Comparison of ENCODE assay signal across 18 cellular contexts in genomic region chr5:143170104-143170503, GRCh38.
A peak's percentile ranks its signal among the peaks of the same experiment; 100 is the strongest.
DNase-seq lines count a peak whose midpoint lies in the region; ATAC-seq and TF ChIP-seq lines count a peak whose summit lies in the region.
"Had no signal": no experiment of that assay in that cellular context is flagged by ENCODE, and none has a peak within 500 bp of the region (broad histone marks: within the 10 kb centered on the region; RNA-seq: fewer than 3 reads in every experiment).

No MANE protein-coding gene starts in this region.

- peak overlapping the region; percentile 80 for H3K27ac ChIP-seq in KMS-11
- H3K27ac ChIP-seq in OCI-LY1 (ENCODE audit: low read depth, low read length, poor library complexity, severe bottlenecking) = peak overlapping the region; percentile 7
- no peak overlapping the region for H3K27ac ChIP-seq in neuronal stem cell (replicated peaks; ENCODE audit: low read length)
- H3K27ac ChIP-seq: BLaER1 treated with 17β-estradiol and CSF1 and Interleukin-3, amounts not matched to agents 10 nM and 100 nM; HL-60 had no signal

- H3F3A ChIP-seq in OCI-LY1 (ENCODE audit: insufficient read depth, low read length) = no peaks in the 10 kb centered on the region

- DNase-seq in cerebellar cortex (ENCODE audit: low spot score) (peak; percentile 20), neuronal stem cell (ENCODE audit: low spot score) (no peak), CD1c-positive myeloid dendritic cell (ENCODE audit: extremely low spot score) (no peak)
- DNase-seq in stimulated activated effector memory CD8-positive, alpha-beta T cell treated with anti-CD3 and anti-CD28 coated beads, Interleukin-12 subunit alpha, Interleukin-12 subunit beta, amount 100 ng/mL, for 72 hours (ENCODE audit: low spot score in 2 of 2) = no peak
- DNase-seq: CD4-positive, CD25-positive, alpha-beta regulatory T cell; CD8-positive, alpha-beta memory T cell; COR-L47; DMS 273 treated with DMSO at 0.1 percent for 48 hours; DMS53; DND-41; EL; H9 had no signal

- H3K4me2 ChIP-seq in KMS-11 = peak overlapping the region; percentile 89
- H3K4me2 ChIP-seq in OCI-LY1 (ENCODE audit: low read length) = no peak overlapping the region
- no peak overlapping the region for H3K4me2 ChIP-seq in neuronal stem cell (ENCODE audit: insufficient read depth, low read length, poor library complexity, severe bottlenecking)
- H3K4me2 ChIP-seq: BLaER1 treated with 17β-estradiol and CSF1 and Interleukin-3, amounts not matched to agents 10 nM and 100 nM had no signal

- no CpG with 5 or more reads among the region's 3 CpGs for WGBS in neuronal stem cell (ENCODE audit: extremely low coverage in 2 of 2, insufficient read length in 2 of 2, insufficient replicate concordance in 1 of 2), 2 donors

- H3K36me3 ChIP-seq in KMS-11 (ENCODE audit: insufficient read depth) (no peaks in the 10 kb centered on the region), OCI-LY1 (ENCODE audit: insufficient read depth, low read length) (no peaks in the 10 kb centered on the region), neuronal stem cell (replicated peaks in 1 of 2; ENCODE audit: control insufficient read depth in 2 of 2, insufficient read depth in 2 of 2, low read length in 2 of 2) (no peaks in the 10 kb centered on the region)

- no peak for TF ChIP-seq CTCF in KMS-11 (conservative IDR thresholded peaks at IDR 0.05; ENCODE audit: low read depth, low read length)
- no peak for TF ChIP-seq CTCF in OCI-LY1 (IDR thresholded peaks at IDR 0.05; ENCODE audit: low read length)

- no peaks in the 10 kb centered on the region for H3K27me3 ChIP-seq in KMS-11 (ENCODE audit: insufficient read depth, low read depth)
- H3K27me3 ChIP-seq in OCI-LY1 (ENCODE audit: insufficient read depth, low read length) = no peaks in the 10 kb centered on the region
- H3K27me3 ChIP-seq in neuronal stem cell (ENCODE audit: control insufficient read depth in 3 of 3, insufficient read depth in 3 of 3, low read depth in 1 of 3, low read length in 3 of 3) = no peaks in the 10 kb centered on the region
- H3K27me3 ChIP-seq: BLaER1 treated with 17β-estradiol and CSF1 and Interleukin-3, amounts not matched to agents 10 nM and 100 nM had no signal

- no peak overlapping the region for H4K91ac ChIP-seq in neuronal stem cell (ENCODE audit: low read depth, low read length, poor library complexity)

- no peak overlapping the region for H2AFZ ChIP-seq in KMS-11 (ENCODE audit: low read depth)
- H2AFZ ChIP-seq in OCI-LY1 (ENCODE audit: low read length) = no peak overlapping the region
- H2AFZ ChIP-seq in neuronal stem cell (ENCODE audit: low read length) = no peak overlapping the region

- no peak overlapping the region for H2BK15ac ChIP-seq in neuronal stem cell (ENCODE audit: low read length)

- no peak overlapping the region for H2BK120ac ChIP-seq in neuronal stem cell (ENCODE audit: low read depth, low read length)

- no peak overlapping the region for H2BK12ac ChIP-seq in neuronal stem cell (ENCODE audit: low read length)

- no peaks in the 10 kb centered on the region for H3K9me3 ChIP-seq in OCI-LY1 (ENCODE audit: low read length)
- no peaks in the 10 kb centered on the region for H3K9me3 ChIP-seq in neuronal stem cell (replicated peaks in 1 of 2; ENCODE audit: control insufficient read depth in 2 of 2, insufficient read depth in 1 of 2, low read depth in 1 of 2, low read length in 2 of 2)

- no peak overlapping the region for H3K4ac ChIP-seq in neuronal stem cell (ENCODE audit: low read length)

- H2BK5ac ChIP-seq in neuronal stem cell (ENCODE audit: low read length) = no peak overlapping the region

- H3K36me3 Mint-ChIP-seq in stimulated activated effector memory CD8-positive, alpha-beta T cell treated with anti-CD3 and anti-CD28 coated beads, Interleukin-12 subunit alpha, Interleukin-12 subunit beta, amount 100 ng/mL, for 72 hours = peaks cover 12% of the 10 kb centered on the region

- H3K23ac ChIP-seq in neuronal stem cell (ENCODE audit: low read depth, low read length, poor library complexity) = no peak overlapping the region

- H3K4me1 Mint-ChIP-seq in stimulated activated effector memory CD8-positive, alpha-beta T cell treated with anti-CD3 and anti-CD28 coated beads, Interleukin-12 subunit alpha, Interleukin-12 subunit beta, amount 100 ng/mL, for 72 hours = peaks cover 7% of the 10 kb centered on the region
- H3K4me1 Mint-ChIP-seq: CD4-positive, CD25-positive, alpha-beta regulatory T cell had no signal

- H3K4me1 ChIP-seq in KMS-11 (ENCODE audit: low read depth, poor library complexity, severe bottlenecking) (peaks cover 98% of the 10 kb centered on the region), OCI-LY1 (ENCODE audit: insufficient read depth, low read length, severe bottlenecking) (peaks cover 40% of the 10 kb centered on the region), neuronal stem cell (ENCODE audit: control insufficient read depth in 2 of 2, insufficient read depth in 1 of 2, low read depth in 1 of 2, low read length in 2 of 2) (peaks cover 2 to 15% of the 10 kb centered on the region in 2 donors)

- H3K79me1 ChIP-seq in neuronal stem cell (ENCODE audit: low read depth, low read length) = no peaks in the 10 kb centered on the region

- H3K27ac Mint-ChIP-seq in stimulated activated effector memory CD8-positive, alpha-beta T cell treated with anti-CD3 and anti-CD28 coated beads, Interleukin-12 subunit alpha, Interleukin-12 subunit beta, amount 100 ng/mL, for 72 hours = peak overlapping the region; percentile 6
- H3K27ac Mint-ChIP-seq: B cell; CD4-positive, CD25-positive, alpha-beta regulatory T cell had no signal

- H3K9ac ChIP-seq in KMS-11 = peak overlapping the region; percentile 28; the same call in 1 of the 2 replicates
- H3K9ac ChIP-seq in OCI-LY1 (ENCODE audit: low read length) = no peak overlapping the region
- H3K9ac ChIP-seq in neuronal stem cell (ENCODE audit: low read depth, low read length, poor library complexity) = no peak overlapping the region
- H3K9ac ChIP-seq: BLaER1 treated with 17β-estradiol and CSF1 and Interleukin-3, amounts not matched to agents 10 nM and 100 nM had no signal

- 0 out of 2 replicates have a peak, but pooled peaks cover 5% of the 10 kb centered on the region for H3K79me2 ChIP-seq in KMS-11 (ENCODE audit: insufficient read depth, low read depth)
- no peaks in the 10 kb centered on the region for H3K79me2 ChIP-seq in OCI-LY1 (ENCODE audit: insufficient read depth, low read length)

- H3K4me3 Mint-ChIP-seq in stimulated activated effector memory CD8-positive, alpha-beta T cell treated with anti-CD3 and anti-CD28 coated beads, Interleukin-12 subunit alpha, Interleukin-12 subunit beta, amount 100 ng/mL, for 72 hours = no peak overlapping the region
- H3K4me3 Mint-ChIP-seq: B cell; CD4-positive, CD25-positive, alpha-beta regulatory T cell; CD8-positive, alpha-beta memory T cell; H9 had no signal

- H3K18ac ChIP-seq in neuronal stem cell (ENCODE audit: low read length) = no peak overlapping the region

- H3K14ac ChIP-seq in neuronal stem cell (ENCODE audit: low read length) = no peak overlapping the region

- no peak overlapping the region for H4K8ac ChIP-seq in neuronal stem cell (ENCODE audit: low read depth, low read length)

- ATAC-seq in stimulated activated effector memory CD8-positive, alpha-beta T cell treated with anti-CD3 and anti-CD28 coated beads, Interleukin-12 subunit alpha, Interleukin-12 subunit beta, amount 100 ng/mL, for 72 hours = no peak
- no peak for ATAC-seq in HG03378 (IDR thresholded peaks at IDR 0.05; ENCODE audit: unreplicated experiment)

- H3K9me2 ChIP-seq in OCI-LY1 (ENCODE audit: low read depth, low read length) = no peaks in the 10 kb centered on the region

- no peaks in the 10 kb centered on the region for H4K20me1 ChIP-seq in KMS-11 (ENCODE audit: insufficient read depth)
- H4K20me1 ChIP-seq in OCI-LY1 (ENCODE audit: insufficient read depth, low read length) = no peaks in the 10 kb centered on the region

- H3K9me3 Mint-ChIP-seq in stimulated activated effector memory CD8-positive, alpha-beta T cell treated with anti-CD3 and anti-CD28 coated beads, Interleukin-12 subunit alpha, Interleukin-12 subunit beta, amount 100 ng/mL, for 72 hours = no peaks in the 10 kb centered on the region
- H3K9me3 Mint-ChIP-seq: CD4-positive, CD25-positive, alpha-beta regulatory T cell; CD8-positive, alpha-beta memory T cell; H9 had no signal

- no peak overlapping the region for H2AK5ac ChIP-seq in neuronal stem cell (ENCODE audit: low read depth, low read length)

- H3K4me3 ChIP-seq in KMS-11 (IDR thresholded peaks at IDR 0.05; ENCODE audit: insufficient read depth, low read depth, low read length) (no peak overlapping the region), OCI-LY1 (ENCODE audit: low read depth, low read length, poor library complexity, severe bottlenecking) (no peak overlapping the region), neuronal stem cell (ENCODE audit: low read length in 2 of 2) (no peak overlapping the region)
- H3K4me3 ChIP-seq: BLaER1 treated with 17β-estradiol and CSF1 and Interleukin-3, amounts not matched to agents 10 nM and 100 nM had no signal
